Comparison of ENCODE assay signal across 8 cellular contexts in genomic region chr16:56423584-56424403, GRCh38. TPM values are rescaled to one million over a fixed set of nuclear protein-coding genes. Genes with fewer than 3 reads are reported as not detected.
DNase-seq lines count a peak whose midpoint lies in the region; ATAC-seq and TF ChIP-seq lines count a peak whose summit lies in the region.

No MANE protein-coding gene starts in this region.

- peak overlapping the region; percentile 82 for H2AFZ ChIP-seq in GM23248

- H3K27ac ChIP-seq in GM23248 (peak overlapping the region; percentile 72), psoas muscle (peak overlapping the region; percentile 94)

- peak overlapping the region; percentile 98 for H3K9ac ChIP-seq in GM23248

- H3K9me3 ChIP-seq in GM23248 (ENCODE audit: low read depth), result no peaks in the 10 kb centered on the region
- no peaks in the 10 kb centered on the region for H3K9me3 ChIP-seq in psoas muscle

- H3K9me3 Mint-ChIP-seq in T-cell, result no peaks in the 10 kb centered on the region

- no peaks in the 10 kb centered on the region for H3K36me3 ChIP-seq in GM23248 (ENCODE audit: low read depth)
- H3K36me3 ChIP-seq in psoas muscle (ENCODE audit: insufficient read depth in 1 of 2, low read depth in 1 of 2), result no peaks in the 10 kb centered on the region

- H3K4me1 Mint-ChIP-seq in T-cell, result peaks cover 43 to 48% (median 46%) of the 10 kb centered on the region in 3 donors

- H3K79me2 ChIP-seq in GM23248 (ENCODE audit: insufficient read depth), result peaks cover 62% of the 10 kb centered on the region

- TF ChIP-seq CTCF in AG04449 (IDR thresholded peaks at IDR 0.05; ENCODE audit: insufficient read depth, low read length, missing control alignments) (no peak), fibroblast of mammary gland (conservative IDR thresholded peaks at IDR 0.05; ENCODE audit: control insufficient read depth, insufficient read depth, low read depth, low read length) (no peak), psoas muscle (IDR thresholded peaks at IDR 0.05) (no peak)

- H3K9me2 ChIP-seq in GM23248 (ENCODE audit: insufficient read depth), result no peaks in the 10 kb centered on the region

- H3K27me3 ChIP-seq in GM23248 (replicated peaks; ENCODE audit: insufficient read depth) (no peaks in the 10 kb centered on the region), psoas muscle (ENCODE audit: insufficient read depth in 3 of 3, low read length in 2 of 3) (no peaks in the 10 kb centered on the region)

- H3K4me3 ChIP-seq in AG04449 (ENCODE audit: low read depth, low read length) (peak overlapping the region; percentile 73), GM23248 (peak overlapping the region; percentile 95), fibroblast of mammary gland (ENCODE audit: control insufficient read depth, low read depth, low read length) (peak overlapping the region; percentile 73), psoas muscle (peak overlapping the region; percentile 94)

- in situ Hi-C loops in GM23248 (cut with MboI), result no loop called here

- peak overlapping the region; percentile 90 to 99 (median 98) for H3K4me3 Mint-ChIP-seq in T-cell

- intact Hi-C loops in psoas muscle (cut with DNase I), result no loop called here

- H3F3A ChIP-seq in GM23248 (ENCODE audit: insufficient read depth), result peaks cover 46% of the 10 kb centered on the region

- H3K27me3 Mint-ChIP-seq in T-cell, result no peaks in the 10 kb centered on the region

- no peak for DNase-seq in AG04449 (ENCODE audit: low read depth, low spot score)
- DNase-seq in GM23248, result peak; percentile 21
- DNase-seq in T-cell, result peak in 2 of 34 experiments; percentile 5 to 7
- peak; percentile 7 for DNase-seq in fibroblast of mammary gland (ENCODE audit: low read depth)
- no peak for DNase-seq in psoas muscle
- DNase-seq in GM19240 (ENCODE audit: insufficient read length, low spot score), result no peak
- DNase-seq in activated CD4-positive, CD25-positive, alpha-beta regulatory T cell treated with anti-CD3 and anti-CD28 coated beads, Interleukin-2, amount 50 U/mL, for 72 hours, result no peak
- DNase-seq in DMS79 (lab: John Stamatoyannopoulos, UW), result no peak

- 36 to 39% methylated on average over 7 of the region's 7 CpGs for WGBS in GM23248 (ENCODE audit: low coverage in 1 of 2, low lambda C conversion rate in 2 of 2, missing lambda C conversion rate in 2 of 2), 2 experiments
- 31 to 43% (median 35%) methylated on average over 7 of the region's 7 CpGs for WGBS in psoas muscle, 3 donors

- POLR2A ChIA-PET in AG04449 (lab: Yijun Ruan, JAX), result no interaction called here
- POLR2A ChIA-PET in T-cell (lab: Charles Lee), result interaction anchor here in 1 of 2 donors (0.8 kb wide), 1 partner anchor 16 kb away, joined by 4 read pairs; no protein-coding TSS in a partner anchor

- H3K4me2 ChIP-seq in GM23248 (ENCODE audit: unreplicated experiment), result peak overlapping the region; percentile 98

- H4K20me1 ChIP-seq in GM23248 (ENCODE audit: insufficient read depth), result peaks cover 22% of the 10 kb centered on the region; the same call in 1 of the 2 replicates

- H3K4me1 ChIP-seq in GM23248 (ENCODE audit: insufficient read depth) (peaks cover 34% of the 10 kb centered on the region), psoas muscle (peaks cover 37% of the 10 kb centered on the region)

- peak in 1 of 4 experiments; percentile 10 for ATAC-seq in T-cell (replicated peaks in 1 of 4)
- peak in 1 of 4 donors; percentile 1 for ATAC-seq in psoas muscle

- H3K36me3 Mint-ChIP-seq in T-cell, result no peaks in the 10 kb centered on the region

- CTCF ChIA-PET in AG04449 (lab: Yijun Ruan, JAX) (interaction anchor here (0.6 to 1.6 kb wide), 4 partner anchors 8 to 67 kb away, joined by 3 to 4 read pairs (median 3); no protein-coding TSS in a partner anchor), T-cell (lab: Charles Lee) (no interaction called here)

- peak overlapping the region; percentile 80 to 91 for H3K27ac Mint-ChIP-seq in T-cell

RNA-seq across cellular contexts. Expression of gene AMFR, which starts 1.6 kb away (rescaled TPM):
- total RNA-seq in GM23248 (2014; rRNA removed; shearing (Covaris generic)), result 205 and 212 TPM in 2 replicates
- 26.6 and 27.3 TPM in 2 replicates for polyA plus RNA-seq in GM23248 (2016; fragmentation: Nextera tagmentation; extraction: Ambion mirVana)
- total RNA-seq in T-cell, result 10 to 100 TPM; 60.4 to 71.9 (median 68.4) TPM
- 100 to 1,000 TPM; 146 to 270 (median 194) TPM for total RNA-seq in psoas muscle
- 100 to 1,000 TPM; 106 to 453 (median 160) TPM for polyA plus RNA-seq in psoas muscle

RNA-seq across cellular contexts. Expression of gene NUDT21, which starts 27.3 kb away (rescaled TPM):
- total RNA-seq in GM23248 (2014; rRNA removed; shearing (Covaris generic)), result 57.0 and 76.8 TPM in 2 replicates
- polyA plus RNA-seq in GM23248 (2016; fragmentation: Nextera tagmentation; extraction: Ambion mirVana) (47.8 and 49.6 TPM in 2 replicates), psoas muscle (10 to 100 TPM; 16.9 to 39.0 (median 28.6) TPM)
- total RNA-seq in T-cell (10 to 100 TPM; 90.0 to 98.8 (median 98.4) TPM), psoas muscle (10 to 100 TPM; 41.1 to 52.4 (median 48.5) TPM)

RNA-seq across cellular contexts. Expression of gene OGFOD1, which starts 27.6 kb away (rescaled TPM):
- total RNA-seq in GM23248 (2014; rRNA removed; shearing (Covaris generic)), result 59.1 and 70.8 TPM in 2 replicates
- 97.6 and 101 TPM in 2 replicates for polyA plus RNA-seq in GM23248 (2016; fragmentation: Nextera tagmentation; extraction: Ambion mirVana)
- 10 to 100 TPM; 18.1 to 49.9 (median 47.5) TPM for total RNA-seq in T-cell
- total RNA-seq in psoas muscle, result 10 to 100 TPM; 56.3 to 97.6 (median 73.4) TPM
- 100 to 1,000 TPM in 1 of 3 donors, 10 to 100 TPM in 2; 40.9 to 100 (median 42.6) TPM for polyA plus RNA-seq in psoas muscle

Comparison
In these comparisons a context has a peak if more than half of its experiments do, and no peak if none do; other contexts are left out.
1. DNase-seq: peak in GM23248 (single experiment) and fibroblast of mammary gland (single experiment); none in AG04449 (single experiment), psoas muscle (0 of 2), GM19240 (single experiment), activated CD4-positive, CD25-positive, alpha-beta regulatory T cell treated with anti-CD3 and anti-CD28 coated beads, Interleukin-2, amount 50 U/mL, for 72 hours (single experiment) and DMS79 (single experiment).
2. Peak in every context shown above with its lines, with median percentiles within 50 percentile points of each other: H3K4me3 ChIP-seq.